1 cellular context compared by ENCODE assay signal in the genomic region with DNA sequence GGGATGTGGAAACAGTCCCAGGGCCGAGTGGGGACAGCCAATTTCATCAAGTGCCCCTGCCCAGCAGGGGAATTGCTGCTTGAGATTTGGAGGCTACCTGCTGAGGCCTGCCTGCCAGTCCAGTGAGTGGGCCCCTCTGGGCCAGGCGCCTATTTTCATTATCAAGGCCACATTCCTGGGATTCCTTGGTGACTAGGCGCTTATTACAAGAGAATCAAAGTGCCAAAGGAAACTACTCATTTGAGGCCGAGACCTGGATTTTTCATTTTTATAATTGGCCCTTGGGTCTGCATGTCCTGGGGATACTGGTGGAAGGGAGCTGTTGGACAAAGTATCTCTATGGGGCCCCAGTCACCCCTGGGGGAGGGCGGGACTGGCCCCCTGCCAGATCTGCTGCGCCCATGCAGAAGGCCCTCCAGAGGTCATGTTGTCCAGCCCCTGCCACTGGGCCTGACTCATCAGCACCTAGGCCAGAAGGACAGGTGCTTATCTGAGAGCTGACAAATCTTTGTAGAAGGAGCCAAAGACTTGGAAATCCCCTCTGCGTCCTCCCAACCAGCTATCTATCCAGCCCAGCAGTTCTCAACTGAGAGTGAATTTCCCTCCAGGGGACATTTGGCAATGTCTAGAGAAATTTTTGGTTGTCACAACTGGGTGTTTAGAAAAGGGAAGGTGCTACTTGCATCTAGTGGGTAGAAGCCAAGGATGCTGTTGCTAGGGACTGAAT.
TF ChIP-seq lines count a peak whose summit lies in the region.

No MANE protein-coding gene starts in this region.

TF ChIP-seq in K562, 482 proteins besides CTCF, POLR2A, EP300 and RAD21 (continued from another document):
- TF ChIP-seq, protein P1, sequence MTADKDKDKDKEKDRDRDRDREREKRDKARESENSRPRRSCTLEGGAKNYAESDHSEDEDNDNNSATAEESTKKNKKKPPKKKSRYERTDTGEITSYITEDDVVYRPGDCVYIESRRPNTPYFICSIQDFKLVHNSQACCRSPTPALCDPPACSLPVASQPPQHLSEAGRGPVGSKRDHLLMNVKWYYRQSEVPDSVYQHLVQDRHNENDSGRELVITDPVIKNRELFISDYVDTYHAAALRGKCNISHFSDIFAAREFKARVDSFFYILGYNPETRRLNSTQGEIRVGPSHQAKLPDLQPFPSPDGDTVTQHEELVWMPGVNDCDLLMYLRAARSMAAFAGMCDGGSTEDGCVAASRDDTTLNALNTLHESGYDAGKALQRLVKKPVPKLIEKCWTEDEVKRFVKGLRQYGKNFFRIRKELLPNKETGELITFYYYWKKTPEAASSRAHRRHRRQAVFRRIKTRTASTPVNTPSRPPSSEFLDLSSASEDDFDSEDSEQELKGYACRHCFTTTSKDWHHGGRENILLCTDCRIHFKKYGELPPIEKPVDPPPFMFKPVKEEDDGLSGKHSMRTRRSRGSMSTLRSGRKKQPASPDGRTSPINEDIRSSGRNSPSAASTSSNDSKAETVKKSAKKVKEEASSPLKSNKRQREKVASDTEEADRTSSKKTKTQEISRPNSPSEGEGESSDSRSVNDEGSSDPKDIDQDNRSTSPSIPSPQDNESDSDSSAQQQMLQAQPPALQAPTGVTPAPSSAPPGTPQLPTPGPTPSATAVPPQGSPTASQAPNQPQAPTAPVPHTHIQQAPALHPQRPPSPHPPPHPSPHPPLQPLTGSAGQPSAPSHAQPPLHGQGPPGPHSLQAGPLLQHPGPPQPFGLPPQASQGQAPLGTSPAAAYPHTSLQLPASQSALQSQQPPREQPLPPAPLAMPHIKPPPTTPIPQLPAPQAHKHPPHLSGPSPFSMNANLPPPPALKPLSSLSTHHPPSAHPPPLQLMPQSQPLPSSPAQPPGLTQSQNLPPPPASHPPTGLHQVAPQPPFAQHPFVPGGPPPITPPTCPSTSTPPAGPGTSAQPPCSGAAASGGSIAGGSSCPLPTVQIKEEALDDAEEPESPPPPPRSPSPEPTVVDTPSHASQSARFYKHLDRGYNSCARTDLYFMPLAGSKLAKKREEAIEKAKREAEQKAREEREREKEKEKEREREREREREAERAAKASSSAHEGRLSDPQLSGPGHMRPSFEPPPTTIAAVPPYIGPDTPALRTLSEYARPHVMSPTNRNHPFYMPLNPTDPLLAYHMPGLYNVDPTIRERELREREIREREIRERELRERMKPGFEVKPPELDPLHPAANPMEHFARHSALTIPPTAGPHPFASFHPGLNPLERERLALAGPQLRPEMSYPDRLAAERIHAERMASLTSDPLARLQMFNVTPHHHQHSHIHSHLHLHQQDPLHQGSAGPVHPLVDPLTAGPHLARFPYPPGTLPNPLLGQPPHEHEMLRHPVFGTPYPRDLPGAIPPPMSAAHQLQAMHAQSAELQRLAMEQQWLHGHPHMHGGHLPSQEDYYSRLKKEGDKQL (CRISPR knock-in tag; IDR thresholded peaks at IDR 0.05; ENCODE audit: borderline replicate concordance) = no peak
- TF ChIP-seq JUND (IDR thresholded peaks at IDR 0.05; ENCODE audit: borderline replicate concordance, low read depth, low read length) (peak; percentile 97), JUND (tag; IDR thresholded peaks at IDR 0.05; ENCODE audit: borderline replicate concordance, low read depth, low read length) (peak; percentile 93; the same call in 2 of the 3 replicates), SP2 (IDR thresholded peaks at IDR 0.05; ENCODE audit: extremely low read depth, low read depth, low read length, poor library complexity, severe bottlenecking) (no peak), ZNF175 (CRISPR knock-in tag; IDR thresholded peaks at IDR 0.05; ENCODE audit: low read depth) (peak; percentile 86), MIER1 (IDR thresholded peaks at IDR 0.05; ENCODE audit: low read depth) (no peak), NR2C1 (IDR thresholded peaks at IDR 0.05) (peak; percentile 85), NR2C1 (tag; IDR thresholded peaks at IDR 0.05) (peak; percentile 91), ELF4 (CRISPR knock-in tag; IDR thresholded peaks at IDR 0.05) (peak; percentile 72; the same call in 1 of the 2 replicates)
- TF ChIP-seq, protein P2, sequence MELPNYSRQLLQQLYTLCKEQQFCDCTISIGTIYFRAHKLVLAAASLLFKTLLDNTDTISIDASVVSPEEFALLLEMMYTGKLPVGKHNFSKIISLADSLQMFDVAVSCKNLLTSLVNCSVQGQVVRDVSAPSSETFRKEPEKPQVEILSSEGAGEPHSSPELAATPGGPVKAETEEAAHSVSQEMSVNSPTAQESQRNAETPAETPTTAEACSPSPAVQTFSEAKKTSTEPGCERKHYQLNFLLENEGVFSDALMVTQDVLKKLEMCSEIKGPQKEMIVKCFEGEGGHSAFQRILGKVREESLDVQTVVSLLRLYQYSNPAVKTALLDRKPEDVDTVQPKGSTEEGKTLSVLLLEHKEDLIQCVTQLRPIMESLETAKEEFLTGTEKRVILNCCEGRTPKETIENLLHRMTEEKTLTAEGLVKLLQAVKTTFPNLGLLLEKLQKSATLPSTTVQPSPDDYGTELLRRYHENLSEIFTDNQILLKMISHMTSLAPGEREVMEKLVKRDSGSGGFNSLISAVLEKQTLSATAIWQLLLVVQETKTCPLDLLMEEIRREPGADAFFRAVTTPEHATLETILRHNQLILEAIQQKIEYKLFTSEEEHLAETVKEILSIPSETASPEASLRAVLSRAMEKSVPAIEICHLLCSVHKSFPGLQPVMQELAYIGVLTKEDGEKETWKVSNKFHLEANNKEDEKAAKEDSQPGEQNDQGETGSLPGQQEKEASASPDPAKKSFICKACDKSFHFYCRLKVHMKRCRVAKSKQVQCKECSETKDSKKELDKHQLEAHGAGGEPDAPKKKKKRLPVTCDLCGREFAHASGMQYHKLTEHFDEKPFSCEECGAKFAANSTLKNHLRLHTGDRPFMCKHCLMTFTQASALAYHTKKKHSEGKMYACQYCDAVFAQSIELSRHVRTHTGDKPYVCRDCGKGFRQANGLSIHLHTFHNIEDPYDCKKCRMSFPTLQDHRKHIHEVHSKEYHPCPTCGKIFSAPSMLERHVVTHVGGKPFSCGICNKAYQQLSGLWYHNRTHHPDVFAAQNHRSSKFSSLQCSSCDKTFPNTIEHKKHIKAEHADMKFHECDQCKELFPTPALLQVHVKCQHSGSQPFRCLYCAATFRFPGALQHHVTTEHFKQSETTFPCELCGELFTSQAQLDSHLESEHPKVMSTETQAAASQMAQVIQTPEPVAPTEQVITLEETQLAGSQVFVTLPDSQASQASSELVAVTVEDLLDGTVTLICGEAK (IDR thresholded peaks at IDR 0.05) = no peak
- TF ChIP-seq, protein P2 (CRISPR knock-in tag; IDR thresholded peaks at IDR 0.05) = no peak
- TF ChIP-seq, protein P3, sequence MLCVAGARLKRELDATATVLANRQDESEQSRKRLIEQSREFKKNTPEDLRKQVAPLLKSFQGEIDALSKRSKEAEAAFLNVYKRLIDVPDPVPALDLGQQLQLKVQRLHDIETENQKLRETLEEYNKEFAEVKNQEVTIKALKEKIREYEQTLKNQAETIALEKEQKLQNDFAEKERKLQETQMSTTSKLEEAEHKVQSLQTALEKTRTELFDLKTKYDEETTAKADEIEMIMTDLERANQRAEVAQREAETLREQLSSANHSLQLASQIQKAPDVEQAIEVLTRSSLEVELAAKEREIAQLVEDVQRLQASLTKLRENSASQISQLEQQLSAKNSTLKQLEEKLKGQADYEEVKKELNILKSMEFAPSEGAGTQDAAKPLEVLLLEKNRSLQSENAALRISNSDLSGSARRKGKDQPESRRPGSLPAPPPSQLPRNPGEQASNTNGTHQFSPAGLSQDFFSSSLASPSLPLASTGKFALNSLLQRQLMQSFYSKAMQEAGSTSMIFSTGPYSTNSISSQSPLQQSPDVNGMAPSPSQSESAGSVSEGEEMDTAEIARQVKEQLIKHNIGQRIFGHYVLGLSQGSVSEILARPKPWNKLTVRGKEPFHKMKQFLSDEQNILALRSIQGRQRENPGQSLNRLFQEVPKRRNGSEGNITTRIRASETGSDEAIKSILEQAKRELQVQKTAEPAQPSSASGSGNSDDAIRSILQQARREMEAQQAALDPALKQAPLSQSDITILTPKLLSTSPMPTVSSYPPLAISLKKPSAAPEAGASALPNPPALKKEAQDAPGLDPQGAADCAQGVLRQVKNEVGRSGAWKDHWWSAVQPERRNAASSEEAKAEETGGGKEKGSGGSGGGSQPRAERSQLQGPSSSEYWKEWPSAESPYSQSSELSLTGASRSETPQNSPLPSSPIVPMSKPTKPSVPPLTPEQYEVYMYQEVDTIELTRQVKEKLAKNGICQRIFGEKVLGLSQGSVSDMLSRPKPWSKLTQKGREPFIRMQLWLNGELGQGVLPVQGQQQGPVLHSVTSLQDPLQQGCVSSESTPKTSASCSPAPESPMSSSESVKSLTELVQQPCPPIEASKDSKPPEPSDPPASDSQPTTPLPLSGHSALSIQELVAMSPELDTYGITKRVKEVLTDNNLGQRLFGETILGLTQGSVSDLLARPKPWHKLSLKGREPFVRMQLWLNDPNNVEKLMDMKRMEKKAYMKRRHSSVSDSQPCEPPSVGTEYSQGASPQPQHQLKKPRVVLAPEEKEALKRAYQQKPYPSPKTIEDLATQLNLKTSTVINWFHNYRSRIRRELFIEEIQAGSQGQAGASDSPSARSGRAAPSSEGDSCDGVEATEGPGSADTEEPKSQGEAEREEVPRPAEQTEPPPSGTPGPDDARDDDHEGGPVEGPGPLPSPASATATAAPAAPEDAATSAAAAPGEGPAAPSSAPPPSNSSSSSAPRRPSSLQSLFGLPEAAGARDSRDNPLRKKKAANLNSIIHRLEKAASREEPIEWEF (CRISPR knock-in tag; IDR thresholded peaks at IDR 0.05) = peak; percentile 46; the same call in 1 of the 2 replicates
- TF ChIP-seq, protein P4, sequence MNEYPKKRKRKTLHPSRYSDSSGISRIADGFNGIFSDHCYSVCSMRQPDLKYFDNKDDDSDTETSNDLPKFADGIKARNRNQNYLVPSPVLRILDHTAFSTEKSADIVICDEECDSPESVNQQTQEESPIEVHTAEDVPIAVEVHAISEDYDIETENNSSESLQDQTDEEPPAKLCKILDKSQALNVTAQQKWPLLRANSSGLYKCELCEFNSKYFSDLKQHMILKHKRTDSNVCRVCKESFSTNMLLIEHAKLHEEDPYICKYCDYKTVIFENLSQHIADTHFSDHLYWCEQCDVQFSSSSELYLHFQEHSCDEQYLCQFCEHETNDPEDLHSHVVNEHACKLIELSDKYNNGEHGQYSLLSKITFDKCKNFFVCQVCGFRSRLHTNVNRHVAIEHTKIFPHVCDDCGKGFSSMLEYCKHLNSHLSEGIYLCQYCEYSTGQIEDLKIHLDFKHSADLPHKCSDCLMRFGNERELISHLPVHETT (CRISPR knock-in tag; conservative IDR thresholded peaks at IDR 0.05 in 1 of 2, IDR thresholded peaks at IDR 0.05 in 1 of 2) = peak in 1 of 2 experiments; percentile 91; a peak in 2 of 4 replicates
TF ChIP-seq in K562: peak in this region for 140.
